Comparison of ENCODE assay signal across 1 cellular context in the genomic region with DNA sequence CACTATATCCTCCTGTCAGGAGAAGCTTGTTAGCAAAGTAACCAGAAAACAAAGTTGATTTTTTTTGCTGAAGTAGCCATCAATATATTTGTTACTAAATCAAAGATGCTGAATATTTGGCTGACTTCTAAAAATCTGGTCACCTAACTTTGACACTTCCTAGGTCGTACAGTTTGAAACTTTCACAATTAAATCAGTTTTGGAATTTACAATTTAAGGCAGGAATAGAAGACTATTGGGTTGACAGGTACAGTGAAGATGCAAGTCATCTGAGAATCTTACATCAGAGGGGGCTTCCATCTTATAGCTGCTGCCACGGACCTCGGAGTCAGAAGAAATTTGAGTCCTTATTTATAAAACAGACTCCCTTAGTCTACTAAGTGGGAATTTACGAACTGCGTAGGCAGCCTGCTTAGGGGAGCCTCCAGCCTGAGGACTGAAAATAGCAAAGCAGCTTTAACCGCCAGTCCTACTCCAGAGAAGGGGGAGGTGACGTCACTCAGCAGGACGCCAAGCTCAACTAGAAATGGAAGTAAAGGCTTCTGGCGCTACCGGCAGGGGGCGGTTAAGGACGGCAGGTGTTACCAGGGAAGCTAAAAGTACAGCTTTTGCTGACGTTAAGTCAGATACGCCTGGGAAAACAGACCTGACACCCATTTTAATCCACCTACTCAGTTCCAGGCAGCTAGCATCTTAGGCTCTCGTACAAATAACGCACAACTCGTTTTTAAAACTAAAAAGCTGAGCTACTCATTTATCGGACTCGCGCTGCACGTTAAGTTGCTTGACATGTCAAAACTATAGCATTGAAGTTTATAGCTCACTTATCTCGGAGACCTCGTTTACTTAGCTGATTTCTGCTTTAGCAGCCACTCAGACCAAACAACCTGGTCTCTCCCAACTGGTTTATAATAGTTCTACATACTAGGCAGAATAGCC.
A peak's percentile ranks its signal among the peaks of the same experiment; 100 is the strongest.
TF ChIP-seq lines count a peak whose summit lies in the region.

No MANE protein-coding gene starts in this region.

TF ChIP-seq in HepG2, 621 proteins besides CTCF, POLR2A, EP300 and RAD21 (continued from another document and continues in another):
- TF ChIP-seq, protein P1, sequence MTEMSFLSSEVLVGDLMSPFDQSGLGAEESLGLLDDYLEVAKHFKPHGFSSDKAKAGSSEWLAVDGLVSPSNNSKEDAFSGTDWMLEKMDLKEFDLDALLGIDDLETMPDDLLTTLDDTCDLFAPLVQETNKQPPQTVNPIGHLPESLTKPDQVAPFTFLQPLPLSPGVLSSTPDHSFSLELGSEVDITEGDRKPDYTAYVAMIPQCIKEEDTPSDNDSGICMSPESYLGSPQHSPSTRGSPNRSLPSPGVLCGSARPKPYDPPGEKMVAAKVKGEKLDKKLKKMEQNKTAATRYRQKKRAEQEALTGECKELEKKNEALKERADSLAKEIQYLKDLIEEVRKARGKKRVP (CRISPR knock-in tag; IDR thresholded peaks at IDR 0.05), result peak in 1 of 2 experiments; percentile 57; a peak in 2 of 4 replicates
- TF ChIP-seq, protein P2, sequence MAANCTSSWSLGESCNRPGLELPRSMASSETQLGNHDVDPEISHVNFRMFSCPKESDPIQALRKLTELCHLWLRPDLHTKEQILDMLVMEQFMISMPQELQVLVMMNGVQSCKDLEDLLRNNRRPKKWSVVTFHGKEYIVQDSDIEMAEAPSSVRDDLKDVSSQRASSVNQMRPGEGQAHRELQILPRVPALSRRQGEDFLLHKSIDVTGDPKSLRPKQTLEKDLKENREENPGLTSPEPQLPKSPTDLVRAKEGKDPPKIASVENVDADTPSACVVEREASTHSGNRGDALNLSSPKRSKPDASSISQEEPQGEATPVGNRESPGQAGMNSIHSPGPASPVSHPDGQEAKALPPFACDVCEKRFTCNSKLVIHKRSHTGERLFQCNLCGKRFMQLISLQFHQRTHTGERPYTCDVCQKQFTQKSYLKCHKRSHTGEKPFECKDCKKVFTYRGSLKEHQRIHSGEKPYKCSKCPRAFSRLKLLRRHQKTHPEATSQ (CRISPR knock-in tag; IDR thresholded peaks at IDR 0.05; ENCODE audit: borderline replicate concordance), result no peak
- TF ChIP-seq GABPA (IDR thresholded peaks at IDR 0.05; ENCODE audit: low read depth, low read length) (no peak), GABPA (CRISPR knock-in tag; IDR thresholded peaks at IDR 0.05; ENCODE audit: low read depth) (peak; percentile 25; the same call in 1 of the 2 replicates), MBNL3 (CRISPR knock-in tag; conservative IDR thresholded peaks at IDR 0.05) (0 out of 2 replicates have a peak, but pooled peaks have one; percentile 10), POLR2AphosphoS5 (IDR thresholded peaks at IDR 0.05; ENCODE audit: low read depth, low read length) (peak; percentile 32; the same call in 1 of the 2 replicates), SOX5 (CRISPR knock-in tag; IDR thresholded peaks at IDR 0.05; ENCODE audit: borderline replicate concordance) (peak; percentile 41; the same call in 1 of the 2 replicates), SAP130 (CRISPR knock-in tag; IDR thresholded peaks at IDR 0.05; ENCODE audit: low read depth) (peak; percentile 96), CHD2 (IDR thresholded peaks at IDR 0.05; ENCODE audit: low read depth, low read length) (no peak), ZNF644 (CRISPR knock-in tag; IDR thresholded peaks at IDR 0.05; ENCODE audit: low read depth) (peak; percentile 96), ZNF616 (CRISPR knock-in tag; IDR thresholded peaks at IDR 0.05; ENCODE audit: low read depth) (no peak), SALL2 (CRISPR knock-in tag; IDR thresholded peaks at IDR 0.05) (peak; percentile 18; the same call in 1 of the 2 replicates), ZZZ3 (CRISPR knock-in tag; IDR thresholded peaks at IDR 0.05; ENCODE audit: borderline replicate concordance) (no peak), ZC3H13 (CRISPR knock-in tag; IDR thresholded peaks at IDR 0.05) (no peak), ZBTB38 (CRISPR knock-in tag; IDR thresholded peaks at IDR 0.05) (peak; percentile 64; the same call in 1 of the 2 replicates), HOXA3 (CRISPR knock-in tag; IDR thresholded peaks at IDR 0.05) (peak; percentile 93), IRF2 (CRISPR knock-in tag; IDR thresholded peaks at IDR 0.05) (peak; percentile 73; the same call in 1 of the 2 replicates), CREM (IDR thresholded peaks at IDR 0.05) (peak; percentile 92), CREM (CRISPR knock-in tag; IDR thresholded peaks at IDR 0.05) (no peak), HDAC6 (IDR thresholded peaks at IDR 0.05; ENCODE audit: low read depth, low read length) (no peak), FOXC1 (CRISPR knock-in tag; IDR thresholded peaks at IDR 0.05; ENCODE audit: borderline replicate concordance) (no peak), SMAD3 (CRISPR knock-in tag; IDR thresholded peaks at IDR 0.05) (peak; percentile 29; the same call in 1 of the 2 replicates), GATAD2A (CRISPR knock-in tag; IDR thresholded peaks at IDR 0.05) (peak; percentile 82), NFKB2 (CRISPR knock-in tag; IDR thresholded peaks at IDR 0.05; ENCODE audit: borderline replicate concordance) (no peak), RFX3 (CRISPR knock-in tag; IDR thresholded peaks at IDR 0.05) (peak; percentile 47; the same call in 1 of the 2 replicates), ZFP41 (CRISPR knock-in tag; IDR thresholded peaks at IDR 0.05; ENCODE audit: borderline replicate concordance) (no peak), SALL1 (CRISPR knock-in tag; IDR thresholded peaks at IDR 0.05) (peak; percentile 75), DNMT3B (CRISPR knock-in tag; conservative IDR thresholded peaks at IDR 0.05) (0 out of 2 replicates have a peak, but pooled peaks have one; percentile 67), NR2F6 (IDR thresholded peaks at IDR 0.05) (no peak), NR2F6 (CRISPR knock-in tag; IDR thresholded peaks at IDR 0.05) (peak; percentile 13; the same call in 1 of the 2 replicates), MAFF (IDR thresholded peaks at IDR 0.05; ENCODE audit: low read depth, low read length) (peak; percentile 77), IKZF4 (CRISPR knock-in tag; IDR thresholded peaks at IDR 0.05; ENCODE audit: borderline replicate concordance, low read depth, not compliant biosample characterization) (no peak), ZBTB20 (CRISPR knock-in tag; IDR thresholded peaks at IDR 0.05; ENCODE audit: borderline replicate concordance, low read depth) (peak; percentile 73; the same call in 1 of the 2 replicates), STAG1 (CRISPR knock-in tag; IDR thresholded peaks at IDR 0.05) (peak; percentile 51)
- TF ChIP-seq, protein P3, sequence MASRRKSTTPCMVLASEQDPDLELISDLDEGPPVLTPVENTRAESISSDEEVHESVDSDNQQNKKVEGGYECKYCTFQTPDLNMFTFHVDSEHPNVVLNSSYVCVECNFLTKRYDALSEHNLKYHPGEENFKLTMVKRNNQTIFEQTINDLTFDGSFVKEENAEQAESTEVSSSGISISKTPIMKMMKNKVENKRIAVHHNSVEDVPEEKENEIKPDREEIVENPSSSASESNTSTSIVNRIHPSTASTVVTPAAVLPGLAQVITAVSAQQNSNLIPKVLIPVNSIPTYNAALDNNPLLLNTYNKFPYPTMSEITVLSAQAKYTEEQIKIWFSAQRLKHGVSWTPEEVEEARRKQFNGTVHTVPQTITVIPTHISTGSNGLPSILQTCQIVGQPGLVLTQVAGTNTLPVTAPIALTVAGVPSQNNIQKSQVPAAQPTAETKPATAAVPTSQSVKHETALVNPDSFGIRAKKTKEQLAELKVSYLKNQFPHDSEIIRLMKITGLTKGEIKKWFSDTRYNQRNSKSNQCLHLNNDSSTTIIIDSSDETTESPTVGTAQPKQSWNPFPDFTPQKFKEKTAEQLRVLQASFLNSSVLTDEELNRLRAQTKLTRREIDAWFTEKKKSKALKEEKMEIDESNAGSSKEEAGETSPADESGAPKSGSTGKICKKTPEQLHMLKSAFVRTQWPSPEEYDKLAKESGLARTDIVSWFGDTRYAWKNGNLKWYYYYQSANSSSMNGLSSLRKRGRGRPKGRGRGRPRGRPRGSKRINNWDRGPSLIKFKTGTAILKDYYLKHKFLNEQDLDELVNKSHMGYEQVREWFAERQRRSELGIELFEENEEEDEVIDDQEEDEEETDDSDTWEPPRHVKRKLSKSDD (CRISPR knock-in tag; IDR thresholded peaks at IDR 0.05; ENCODE audit: low read depth), result peak; percentile 85
- TF ChIP-seq, protein P4, sequence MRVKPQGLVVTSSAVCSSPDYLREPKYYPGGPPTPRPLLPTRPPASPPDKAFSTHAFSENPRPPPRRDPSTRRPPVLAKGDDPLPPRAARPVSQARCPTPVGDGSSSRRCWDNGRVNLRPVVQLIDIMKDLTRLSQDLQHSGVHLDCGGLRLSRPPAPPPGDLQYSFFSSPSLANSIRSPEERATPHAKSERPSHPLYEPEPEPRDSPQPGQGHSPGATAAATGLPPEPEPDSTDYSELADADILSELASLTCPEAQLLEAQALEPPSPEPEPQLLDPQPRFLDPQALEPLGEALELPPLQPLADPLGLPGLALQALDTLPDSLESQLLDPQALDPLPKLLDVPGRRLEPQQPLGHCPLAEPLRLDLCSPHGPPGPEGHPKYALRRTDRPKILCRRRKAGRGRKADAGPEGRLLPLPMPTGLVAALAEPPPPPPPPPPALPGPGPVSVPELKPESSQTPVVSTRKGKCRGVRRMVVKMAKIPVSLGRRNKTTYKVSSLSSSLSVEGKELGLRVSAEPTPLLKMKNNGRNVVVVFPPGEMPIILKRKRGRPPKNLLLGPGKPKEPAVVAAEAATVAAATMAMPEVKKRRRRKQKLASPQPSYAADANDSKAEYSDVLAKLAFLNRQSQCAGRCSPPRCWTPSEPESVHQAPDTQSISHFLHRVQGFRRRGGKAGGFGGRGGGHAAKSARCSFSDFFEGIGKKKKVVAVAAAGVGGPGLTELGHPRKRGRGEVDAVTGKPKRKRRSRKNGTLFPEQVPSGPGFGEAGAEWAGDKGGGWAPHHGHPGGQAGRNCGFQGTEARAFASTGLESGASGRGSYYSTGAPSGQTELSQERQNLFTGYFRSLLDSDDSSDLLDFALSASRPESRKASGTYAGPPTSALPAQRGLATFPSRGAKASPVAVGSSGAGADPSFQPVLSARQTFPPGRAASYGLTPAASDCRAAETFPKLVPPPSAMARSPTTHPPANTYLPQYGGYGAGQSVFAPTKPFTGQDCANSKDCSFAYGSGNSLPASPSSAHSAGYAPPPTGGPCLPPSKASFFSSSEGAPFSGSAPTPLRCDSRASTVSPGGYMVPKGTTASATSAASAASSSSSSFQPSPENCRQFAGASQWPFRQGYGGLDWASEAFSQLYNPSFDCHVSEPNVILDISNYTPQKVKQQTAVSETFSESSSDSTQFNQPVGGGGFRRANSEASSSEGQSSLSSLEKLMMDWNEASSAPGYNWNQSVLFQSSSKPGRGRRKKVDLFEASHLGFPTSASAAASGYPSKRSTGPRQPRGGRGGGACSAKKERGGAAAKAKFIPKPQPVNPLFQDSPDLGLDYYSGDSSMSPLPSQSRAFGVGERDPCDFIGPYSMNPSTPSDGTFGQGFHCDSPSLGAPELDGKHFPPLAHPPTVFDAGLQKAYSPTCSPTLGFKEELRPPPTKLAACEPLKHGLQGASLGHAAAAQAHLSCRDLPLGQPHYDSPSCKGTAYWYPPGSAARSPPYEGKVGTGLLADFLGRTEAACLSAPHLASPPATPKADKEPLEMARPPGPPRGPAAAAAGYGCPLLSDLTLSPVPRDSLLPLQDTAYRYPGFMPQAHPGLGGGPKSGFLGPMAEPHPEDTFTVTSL (CRISPR knock-in tag; IDR thresholded peaks at IDR 0.05; ENCODE audit: borderline replicate concordance), result 0 out of 2 replicates have a peak, but pooled peaks have one; percentile 50
- TF ChIP-seq, protein P5, sequence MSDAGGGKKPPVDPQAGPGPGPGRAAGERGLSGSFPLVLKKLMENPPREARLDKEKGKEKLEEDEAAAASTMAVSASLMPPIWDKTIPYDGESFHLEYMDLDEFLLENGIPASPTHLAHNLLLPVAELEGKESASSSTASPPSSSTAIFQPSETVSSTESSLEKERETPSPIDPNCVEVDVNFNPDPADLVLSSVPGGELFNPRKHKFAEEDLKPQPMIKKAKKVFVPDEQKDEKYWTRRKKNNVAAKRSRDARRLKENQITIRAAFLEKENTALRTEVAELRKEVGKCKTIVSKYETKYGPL (CRISPR knock-in tag; IDR thresholded peaks at IDR 0.05), result peak; percentile 61; the same call in 1 of the 2 replicates
- TF ChIP-seq, protein P6, sequence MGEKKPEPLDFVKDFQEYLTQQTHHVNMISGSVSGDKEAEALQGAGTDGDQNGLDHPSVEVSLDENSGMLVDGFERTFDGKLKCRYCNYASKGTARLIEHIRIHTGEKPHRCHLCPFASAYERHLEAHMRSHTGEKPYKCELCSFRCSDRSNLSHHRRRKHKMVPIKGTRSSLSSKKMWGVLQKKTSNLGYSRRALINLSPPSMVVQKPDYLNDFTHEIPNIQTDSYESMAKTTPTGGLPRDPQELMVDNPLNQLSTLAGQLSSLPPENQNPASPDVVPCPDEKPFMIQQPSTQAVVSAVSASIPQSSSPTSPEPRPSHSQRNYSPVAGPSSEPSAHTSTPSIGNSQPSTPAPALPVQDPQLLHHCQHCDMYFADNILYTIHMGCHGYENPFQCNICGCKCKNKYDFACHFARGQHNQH (CRISPR knock-in tag; IDR thresholded peaks at IDR 0.05), result peak; percentile 70
- TF ChIP-seq, protein P7, sequence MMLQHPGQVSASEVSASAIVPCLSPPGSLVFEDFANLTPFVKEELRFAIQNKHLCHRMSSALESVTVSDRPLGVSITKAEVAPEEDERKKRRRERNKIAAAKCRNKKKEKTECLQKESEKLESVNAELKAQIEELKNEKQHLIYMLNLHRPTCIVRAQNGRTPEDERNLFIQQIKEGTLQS (CRISPR knock-in tag; IDR thresholded peaks at IDR 0.05), result peak; percentile 91
- TF ChIP-seq, protein P8, sequence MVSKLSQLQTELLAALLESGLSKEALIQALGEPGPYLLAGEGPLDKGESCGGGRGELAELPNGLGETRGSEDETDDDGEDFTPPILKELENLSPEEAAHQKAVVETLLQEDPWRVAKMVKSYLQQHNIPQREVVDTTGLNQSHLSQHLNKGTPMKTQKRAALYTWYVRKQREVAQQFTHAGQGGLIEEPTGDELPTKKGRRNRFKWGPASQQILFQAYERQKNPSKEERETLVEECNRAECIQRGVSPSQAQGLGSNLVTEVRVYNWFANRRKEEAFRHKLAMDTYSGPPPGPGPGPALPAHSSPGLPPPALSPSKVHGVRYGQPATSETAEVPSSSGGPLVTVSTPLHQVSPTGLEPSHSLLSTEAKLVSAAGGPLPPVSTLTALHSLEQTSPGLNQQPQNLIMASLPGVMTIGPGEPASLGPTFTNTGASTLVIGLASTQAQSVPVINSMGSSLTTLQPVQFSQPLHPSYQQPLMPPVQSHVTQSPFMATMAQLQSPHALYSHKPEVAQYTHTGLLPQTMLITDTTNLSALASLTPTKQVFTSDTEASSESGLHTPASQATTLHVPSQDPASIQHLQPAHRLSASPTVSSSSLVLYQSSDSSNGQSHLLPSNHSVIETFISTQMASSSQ (IDR thresholded peaks at IDR 0.05; ENCODE audit: low read depth), result no peak
- TF ChIP-seq, protein P8 (CRISPR knock-in tag; IDR thresholded peaks at IDR 0.05; ENCODE audit: borderline replicate concordance), result 0 out of 2 replicates have a peak, but pooled peaks have one; percentile 17
